Comparison of ENCODE assay signal across 15 cellular contexts in genomic region chr16:19771040-19771439, GRCh38. TPM values are rescaled to one million over a fixed set of nuclear protein-coding genes. Genes with fewer than 3 reads are reported as not detected.
DNase-seq lines count a peak whose midpoint lies in the region; ATAC-seq and TF ChIP-seq lines count a peak whose summit lies in the region.
"Had no signal": no experiment of that assay in that cellular context is flagged by ENCODE, and none has a peak within 500 bp of the region (broad histone marks: within the 10 kb centered on the region; RNA-seq: fewer than 3 reads in every experiment).

No MANE protein-coding gene starts in this region.

- peaks cover 1% of the 10 kb centered on the region for H3K36me3 Mint-ChIP-seq in osteocyte (ENCODE audit: unreplicated experiment)
- H3K36me3 Mint-ChIP-seq: CD4-positive, CD25-positive, alpha-beta regulatory T cell had no signal

- in situ Hi-C loops in G401 (cut with HindIII; ENCODE audit: low sequenced_read_pairs) = no loop called here

- DNase-seq in G401 (ENCODE audit: low spot score) = peak; percentile 69
- DNase-seq in dorsolateral prefrontal cortex = peak in 1 of 10 donors; percentile 51
- peak; percentile 32 for DNase-seq in osteocyte (ENCODE audit: extremely low spot score, unreplicated experiment)
- DNase-seq in NCI-H2107 (lab: John Stamatoyannopoulos, UW) = no peak
- no peak for DNase-seq in ovary
- DNase-seq in NCI-H69 (lab: John Stamatoyannopoulos, UW) = no peak
- DNase-seq: AML-193; CD4-positive, CD25-positive, alpha-beta regulatory T cell; DMS53; GM23248 had no signal

- TF ChIP-seq POLR2A in ovary (IDR thresholded peaks at IDR 0.05) = no peak

- no peak for TF ChIP-seq EP300 in ovary (IDR thresholded peaks at IDR 0.05)

- H3K27ac ChIP-seq in angular gyrus (ENCODE audit: low read depth, low read length) = peak overlapping the region; percentile 74
- peak overlapping the region in 53 of 59 donors; percentile 16 to 84 (median 68) for H3K27ac ChIP-seq in dorsolateral prefrontal cortex
- H3K27ac ChIP-seq in ovary = no peak overlapping the region
- H3K27ac ChIP-seq: 22Rv1, GM23248 had no signal

- no peaks in the 10 kb centered on the region for H3K9me3 ChIP-seq in ovary

- no peak for TF ChIP-seq CTCF in dorsolateral prefrontal cortex (IDR thresholded peaks at IDR 0.05 in 54 of 56, conservative IDR thresholded peaks at IDR 0.05 in 2 of 56; ENCODE audit: low read depth in 1 of 56, partially characterized antibody in 56 of 56)
- TF ChIP-seq CTCF in osteocyte (IDR thresholded peaks at IDR 0.05) = no peak
- TF ChIP-seq CTCF in ovary (IDR thresholded peaks at IDR 0.05) = no peak

- no peak overlapping the region for H3K4me3 Mint-ChIP-seq in osteocyte (ENCODE audit: unreplicated experiment)
- H3K4me3 Mint-ChIP-seq: CD4-positive, CD25-positive, alpha-beta regulatory T cell had no signal

- H3K4me3 ChIP-seq in dorsolateral prefrontal cortex (no peak overlapping the region), ovary (no peak overlapping the region)
- H3K4me3 ChIP-seq: BLaER1, GM23248 had no signal

- H3K27me3 Mint-ChIP-seq in osteocyte (ENCODE audit: unreplicated experiment) = no peaks in the 10 kb centered on the region
- H3K27me3 Mint-ChIP-seq: CD4-positive, CD25-positive, alpha-beta regulatory T cell had no signal

- no peaks in the 10 kb centered on the region for H3K36me3 ChIP-seq in ovary
- H3K36me3 ChIP-seq: BLaER1 had no signal

- peaks cover 11% of the 10 kb centered on the region for H3K9me3 Mint-ChIP-seq in osteocyte (ENCODE audit: unreplicated experiment)

- no peak overlapping the region for H3K27ac Mint-ChIP-seq in osteocyte (ENCODE audit: unreplicated experiment)
- H3K27ac Mint-ChIP-seq: CD4-positive, CD25-positive, alpha-beta regulatory T cell had no signal

- H3K4me1 Mint-ChIP-seq in osteocyte (ENCODE audit: unreplicated experiment) = no peaks in the 10 kb centered on the region
- H3K4me1 Mint-ChIP-seq: CD4-positive, CD25-positive, alpha-beta regulatory T cell had no signal

- 35 to 48% (median 44%) methylated on average over 3 of the region's 3 CpGs for WGBS in ovary, 3 donors

- peaks cover 2% of the 10 kb centered on the region for H3K4me1 ChIP-seq in ovary (ENCODE audit: insufficient read depth)

- ATAC-seq in HG02798 (IDR thresholded peaks at IDR 0.05; ENCODE audit: poor library complexity, unreplicated experiment) = no peak
- ATAC-seq: HCT116 had no signal

- intact Hi-C loops in dorsolateral prefrontal cortex (cut with DNase I) (loop anchor here in 1 of 2 donors (5.0 kb wide), 1 partner anchor 81 kb away; no protein-coding TSS in a partner anchor), ovary (cut with DNase I) (no loop called here)

- no peaks in the 10 kb centered on the region for H3K27me3 ChIP-seq in dorsolateral prefrontal cortex
- H3K27me3 ChIP-seq in ovary = no peaks in the 10 kb centered on the region
- H3K27me3 ChIP-seq: BLaER1 had no signal

RNA-seq across cellular contexts. Expression of gene IQCK, which starts 53.0 kb away (rescaled TPM):
- 5.6 and 6.6 TPM in 2 replicates for total RNA-seq in G401 (2014; rRNA removed; shearing (Covaris generic))
- total RNA-seq in dorsolateral prefrontal cortex (10 to 100 TPM; 13.2 to 40.2 (median 23.3) TPM), osteocyte (5.3 and 5.8 TPM in 2 replicates), ovary (10 to 100 TPM; 14.3 to 52.8 (median 18.0) TPM)
- 10 to 100 TPM; 16.5 to 25.0 TPM for polyA plus RNA-seq in ovary

RNA-seq across cellular contexts. Expression of gene KNOP1, which starts 53.0 kb away (rescaled TPM):
- 12.9 and 16.8 TPM in 2 replicates for total RNA-seq in G401 (2014; rRNA removed; shearing (Covaris generic))
- 10 to 100 TPM; 13.0 to 94.8 (median 30.2) TPM for total RNA-seq in dorsolateral prefrontal cortex
- 24.0 and 24.2 TPM in 2 replicates for total RNA-seq in osteocyte
- total RNA-seq in ovary = 10 to 100 TPM in 6 of 7 donors, 1 to 10 TPM in 1; 6.4 to 21.9 (median 16.7) TPM
- 10 to 100 TPM; 19.3 to 29.9 TPM for polyA plus RNA-seq in ovary

Comparison
In these comparisons a context has a peak if more than half of its experiments do, and no peak if none do; other contexts are left out.
1. DNase-seq: peak in G401 (single experiment) and osteocyte (single experiment); none in NCI-H2107 (single experiment), ovary (0 of 5) and NCI-H69 (single experiment).
2. H3K27ac ChIP-seq: peak in angular gyrus (single experiment) and dorsolateral prefrontal cortex (53 of 59); none in ovary (0 of 2).